15 cellular contexts compared by ENCODE assay signal in the genomic region with DNA sequence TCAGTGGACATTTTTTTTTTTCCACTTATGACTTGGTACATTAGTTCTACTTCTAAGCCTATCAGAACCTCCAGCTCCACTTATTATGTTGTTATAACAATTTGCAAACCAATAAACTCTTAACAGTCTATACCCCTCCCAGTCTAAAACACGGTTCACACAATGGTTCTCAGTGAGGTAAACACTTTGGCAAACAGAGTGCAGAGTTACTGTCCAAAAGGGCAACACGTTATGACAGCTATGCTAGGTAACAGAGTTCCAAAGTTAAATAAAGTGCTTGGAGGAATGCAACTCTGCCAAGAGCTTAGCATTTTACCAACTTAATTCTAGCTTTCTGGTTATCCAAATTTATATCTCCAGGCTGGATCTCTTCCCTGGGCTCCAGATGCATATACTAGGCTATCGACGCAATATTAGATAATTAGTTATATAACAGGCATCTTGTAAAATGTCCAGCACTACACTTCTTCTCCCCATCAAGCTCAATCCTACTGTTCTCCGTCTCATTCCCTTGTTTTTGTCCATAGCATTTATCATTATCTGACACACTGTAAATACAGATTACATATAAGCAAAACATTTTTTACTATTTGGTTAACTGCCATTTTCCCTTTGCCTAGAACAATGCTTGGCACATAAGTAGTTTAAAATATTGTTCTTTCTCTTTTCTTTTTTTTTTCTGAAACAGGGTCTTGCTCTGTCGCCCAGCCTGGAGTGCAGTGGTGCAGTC. TPM values are rescaled to one million over a fixed set of nuclear protein-coding genes. Genes with fewer than 3 reads are reported as not detected.
DNase-seq lines count a peak whose midpoint lies in the region; ATAC-seq and TF ChIP-seq lines count a peak whose summit lies in the region.
"Had no signal": no experiment of that assay in that cellular context is flagged by ENCODE, and none has a peak within 500 bp of the region (broad histone marks: within the 10 kb centered on the region; RNA-seq: fewer than 3 reads in every experiment).

No MANE protein-coding gene starts in this region.

- H3K27me3 Mint-ChIP-seq in activated naive CD4-positive, alpha-beta T cell treated with anti-CD3 and anti-CD28 coated beads for 36 hours (ENCODE audit: low read depth), result no peaks in the 10 kb centered on the region
- no peaks in the 10 kb centered on the region for H3K27me3 Mint-ChIP-seq in activated CD8-positive, alpha-beta T cell treated with anti-CD3 and anti-CD28 coated beads for 36 hours
- peaks cover 2 to 3% (median 2%) of the 10 kb centered on the region in 3 donors for H3K27me3 Mint-ChIP-seq in immature natural killer cell (ENCODE audit: low read depth in 3 of 3)
- no peaks in the 10 kb centered on the region for H3K27me3 Mint-ChIP-seq in stimulated activated naive CD8-positive, alpha-beta T cell treated with anti-CD3 and anti-CD28 coated beads, Interleukin-15, amount 100 ng/mL, for 72 hours

- H3K27me3 ChIP-seq in testis, result no peaks in the 10 kb centered on the region
- H3K27me3 ChIP-seq: uterus had no signal

- no peak for DNase-seq in activated naive CD4-positive, alpha-beta T cell treated with anti-CD3 and anti-CD28 coated beads for 36 hours
- no peak for DNase-seq in activated naive CD4-positive, alpha-beta T cell treated with Interleukin-2 at 50 U/mL for 16 hours
- no peak for DNase-seq in activated CD8-positive, alpha-beta T cell treated with anti-CD3 and anti-CD28 coated beads for 36 hours
- DNase-seq in immature natural killer cell (peak in 2 of 3 donors; percentile 28 to 43), GOT3 (lab: John Stamatoyannopoulos, UW) (no peak), testis (no peak)
- DNase-seq in stimulated activated naive CD8-positive, alpha-beta T cell treated with anti-CD3 and anti-CD28 coated beads, Interleukin-15, amount 100 ng/mL, for 72 hours, result no peak
- DNase-seq: activated effector memory CD4-positive, alpha-beta T cell treated with Interleukin-2 at 50 U/mL for 16 hours; cerebellar nuclear complex; EL; NCI-H1417 treated with DMSO at 0.1 percent for 48 hours; NCI-H526 treated with DMSO at 0.1 percent for 48 hours; uterus had no signal

- H3K36me3 Mint-ChIP-seq in activated naive CD4-positive, alpha-beta T cell treated with anti-CD3 and anti-CD28 coated beads for 36 hours (ENCODE audit: low read depth), result peaks cover 10% of the 10 kb centered on the region
- H3K36me3 Mint-ChIP-seq in activated CD8-positive, alpha-beta T cell treated with anti-CD3 and anti-CD28 coated beads for 36 hours (ENCODE audit: low read depth), result peaks cover 72% of the 10 kb centered on the region
- H3K36me3 Mint-ChIP-seq in immature natural killer cell, result no peaks in the 10 kb centered on the region

- peak overlapping the region; percentile 45 for H3K4me3 Mint-ChIP-seq in activated naive CD4-positive, alpha-beta T cell treated with anti-CD3 and anti-CD28 coated beads for 36 hours
- peak overlapping the region; percentile 56 for H3K4me3 Mint-ChIP-seq in activated CD8-positive, alpha-beta T cell treated with anti-CD3 and anti-CD28 coated beads for 36 hours
- peak overlapping the region; percentile 27 to 71 (median 54) for H3K4me3 Mint-ChIP-seq in immature natural killer cell
- H3K4me3 Mint-ChIP-seq in stimulated activated naive CD8-positive, alpha-beta T cell treated with anti-CD3 and anti-CD28 coated beads, Interleukin-15, amount 100 ng/mL, for 72 hours, result peak overlapping the region; percentile 75 to 83

- no peak for TF ChIP-seq POLR2A in testis (IDR thresholded peaks at IDR 0.05)

- H3K9me3 ChIP-seq in testis, result no peaks in the 10 kb centered on the region
- H3K9me3 ChIP-seq: uterus had no signal

- no peaks in the 10 kb centered on the region for H3K36me3 ChIP-seq in testis (ENCODE audit: low read depth, missing control alignments)
- H3K36me3 ChIP-seq: uterus had no signal

- TF ChIP-seq CTCF in activated CD8-positive, alpha-beta T cell treated with anti-CD3 and anti-CD28 coated beads for 36 hours (IDR thresholded peaks at IDR 0.05), result no peak
- TF ChIP-seq CTCF in testis (IDR thresholded peaks at IDR 0.05), result no peak

- H3K27ac Mint-ChIP-seq in activated naive CD4-positive, alpha-beta T cell treated with anti-CD3 and anti-CD28 coated beads for 36 hours, result peak overlapping the region; percentile 85
- H3K27ac Mint-ChIP-seq in activated CD8-positive, alpha-beta T cell treated with anti-CD3 and anti-CD28 coated beads for 36 hours, result peak overlapping the region; percentile 99
- H3K27ac Mint-ChIP-seq in immature natural killer cell, result peak overlapping the region; percentile 70 to 93 (median 85)
- peak overlapping the region; percentile 92 to 96 for H3K27ac Mint-ChIP-seq in stimulated activated naive CD8-positive, alpha-beta T cell treated with anti-CD3 and anti-CD28 coated beads, Interleukin-15, amount 100 ng/mL, for 72 hours

- no peaks in the 10 kb centered on the region for H3K9me3 Mint-ChIP-seq in activated naive CD4-positive, alpha-beta T cell treated with anti-CD3 and anti-CD28 coated beads for 36 hours
- H3K9me3 Mint-ChIP-seq in activated CD8-positive, alpha-beta T cell treated with anti-CD3 and anti-CD28 coated beads for 36 hours, result no peaks in the 10 kb centered on the region
- no peaks in the 10 kb centered on the region for H3K9me3 Mint-ChIP-seq in immature natural killer cell
- no peaks in the 10 kb centered on the region for H3K9me3 Mint-ChIP-seq in stimulated activated naive CD8-positive, alpha-beta T cell treated with anti-CD3 and anti-CD28 coated beads, Interleukin-15, amount 100 ng/mL, for 72 hours

- H3K4me1 Mint-ChIP-seq in activated naive CD4-positive, alpha-beta T cell treated with anti-CD3 and anti-CD28 coated beads for 36 hours (ENCODE audit: low read depth), result peaks cover 96% of the 10 kb centered on the region
- peaks cover 93% of the 10 kb centered on the region for H3K4me1 Mint-ChIP-seq in activated CD8-positive, alpha-beta T cell treated with anti-CD3 and anti-CD28 coated beads for 36 hours (ENCODE audit: low read depth)
- H3K4me1 Mint-ChIP-seq in immature natural killer cell, result peaks cover 97 to 99% of the 10 kb centered on the region in 2 donors
- H3K4me1 Mint-ChIP-seq in stimulated activated naive CD8-positive, alpha-beta T cell treated with anti-CD3 and anti-CD28 coated beads, Interleukin-15, amount 100 ng/mL, for 72 hours, result peaks cover 100% of the 10 kb centered on the region

- no peak for ATAC-seq in activated CD8-positive, alpha-beta T cell treated with anti-CD3 and anti-CD28 coated beads for 36 hours
- ATAC-seq in stimulated activated naive CD8-positive, alpha-beta T cell treated with anti-CD3 and anti-CD28 coated beads, Interleukin-15, amount 100 ng/mL, for 72 hours, result no peak
- no peak for ATAC-seq in HG03432 (IDR thresholded peaks at IDR 0.05; ENCODE audit: unreplicated experiment)

- CTCF ChIA-PET in activated naive CD4-positive, alpha-beta T cell treated with anti-CD3 and anti-CD28 coated beads for 36 hours (lab: Charles Lee), result interaction anchor here (0.8 to 1.3 kb wide), 4 partner anchors 11 to 142 kb away, joined by 3 to 4 read pairs (median 3); no protein-coding TSS in a partner anchor
- CTCF ChIA-PET in activated CD8-positive, alpha-beta T cell treated with anti-CD3 and anti-CD28 coated beads for 36 hours (lab: Charles Lee), result interaction anchor here (1.0 to 1.1 kb wide), 4 partner anchors 21 to 38 kb away, joined by 3 to 5 read pairs (median 4); no protein-coding TSS in a partner anchor

- 81% methylated on average over 6 of the region's 6 CpGs for WGBS in testis, 2 donors

- POLR2A ChIA-PET in activated CD8-positive, alpha-beta T cell treated with anti-CD3 and anti-CD28 coated beads for 36 hours (lab: Charles Lee), result interaction anchor here (0.6 to 8.7 kb wide), 17 partner anchors 10 to 159 kb away, joined by 3 to 104 read pairs (median 4); a partner anchor contains a TSS

- intact Hi-C loops in activated naive CD4-positive, alpha-beta T cell treated with anti-CD3 and anti-CD28 coated beads for 36 hours (cut with micrococcal nuclease), result loop anchor here (1.0 to 2.0 kb wide), 6 partner anchors 8 to 140 kb away; no protein-coding TSS in a partner anchor
- intact Hi-C loops in activated CD8-positive, alpha-beta T cell treated with anti-CD3 and anti-CD28 coated beads for 36 hours (cut with micrococcal nuclease), result no loop called here
- intact Hi-C loops in testis (cut with DNase I; ENCODE audit: low total_unique reads), result no loop called here

- H3K27ac ChIP-seq in testis, result no peak overlapping the region

- peaks cover 13% of the 10 kb centered on the region for H3K4me1 ChIP-seq in testis

- no peak overlapping the region for H3K4me3 ChIP-seq in testis
- H3K4me3 ChIP-seq: skin epidermis, uterus had no signal

RNA-seq across cellular contexts. Expression of a gene that starts 14.3 kb away (rescaled TPM):
- total RNA-seq in activated naive CD4-positive, alpha-beta T cell treated with anti-CD3 and anti-CD28 coated beads for 36 hours, result 100 to 1,000 TPM; 126 to 128 TPM
- total RNA-seq in activated CD8-positive, alpha-beta T cell treated with anti-CD3 and anti-CD28 coated beads for 36 hours, result 100 to 1,000 TPM; 266 to 268 TPM
- 100 to 1,000 TPM; 113 to 136 (median 135) TPM for polyA plus RNA-seq in immature natural killer cell
- total RNA-seq in testis, result 10 to 100 TPM; 76.6 to 89.2 TPM
- polyA plus RNA-seq in testis (ENCODE audit: insufficient read depth, low read depth, low replicate concordance), result 37.9 TPM

RNA-seq across cellular contexts. Expression of a gene that starts 25.0 kb away (rescaled TPM):
- total RNA-seq in activated naive CD4-positive, alpha-beta T cell treated with anti-CD3 and anti-CD28 coated beads for 36 hours, result 10 to 100 TPM; 19.0 to 20.0 TPM
- 10 to 100 TPM; 18.2 to 19.0 TPM for total RNA-seq in activated CD8-positive, alpha-beta T cell treated with anti-CD3 and anti-CD28 coated beads for 36 hours
- polyA plus RNA-seq in immature natural killer cell, result 1 to 10 TPM; 3.4 to 9.5 (median 5.9) TPM
- 10 to 100 TPM; 49.1 to 53.4 TPM for total RNA-seq in testis
- 41.1 TPM for polyA plus RNA-seq in testis (ENCODE audit: insufficient read depth, low read depth, low replicate concordance)

Comparison
In these comparisons a context has a peak if more than half of its experiments do, and no peak if none do; other contexts are left out.
1. DNase-seq: peak in immature natural killer cell (2 of 3); none in activated naive CD4-positive, alpha-beta T cell treated with anti-CD3 and anti-CD28 coated beads for 36 hours (single experiment), activated naive CD4-positive, alpha-beta T cell treated with Interleukin-2 at 50 U/mL for 16 hours (single experiment), activated CD8-positive, alpha-beta T cell treated with anti-CD3 and anti-CD28 coated beads for 36 hours (single experiment), stimulated activated naive CD8-positive, alpha-beta T cell treated with anti-CD3 and anti-CD28 coated beads, Interleukin-15, amount 100 ng/mL, for 72 hours (0 of 2), GOT3 (single experiment) and testis (single experiment).
2. Peak in every context shown above with its lines, with median percentiles within 50 percentile points of each other: H3K27ac Mint-ChIP-seq and H3K4me3 Mint-ChIP-seq.